Comparison of ENCODE assay signal across 11 cellular contexts in the genomic region with DNA sequence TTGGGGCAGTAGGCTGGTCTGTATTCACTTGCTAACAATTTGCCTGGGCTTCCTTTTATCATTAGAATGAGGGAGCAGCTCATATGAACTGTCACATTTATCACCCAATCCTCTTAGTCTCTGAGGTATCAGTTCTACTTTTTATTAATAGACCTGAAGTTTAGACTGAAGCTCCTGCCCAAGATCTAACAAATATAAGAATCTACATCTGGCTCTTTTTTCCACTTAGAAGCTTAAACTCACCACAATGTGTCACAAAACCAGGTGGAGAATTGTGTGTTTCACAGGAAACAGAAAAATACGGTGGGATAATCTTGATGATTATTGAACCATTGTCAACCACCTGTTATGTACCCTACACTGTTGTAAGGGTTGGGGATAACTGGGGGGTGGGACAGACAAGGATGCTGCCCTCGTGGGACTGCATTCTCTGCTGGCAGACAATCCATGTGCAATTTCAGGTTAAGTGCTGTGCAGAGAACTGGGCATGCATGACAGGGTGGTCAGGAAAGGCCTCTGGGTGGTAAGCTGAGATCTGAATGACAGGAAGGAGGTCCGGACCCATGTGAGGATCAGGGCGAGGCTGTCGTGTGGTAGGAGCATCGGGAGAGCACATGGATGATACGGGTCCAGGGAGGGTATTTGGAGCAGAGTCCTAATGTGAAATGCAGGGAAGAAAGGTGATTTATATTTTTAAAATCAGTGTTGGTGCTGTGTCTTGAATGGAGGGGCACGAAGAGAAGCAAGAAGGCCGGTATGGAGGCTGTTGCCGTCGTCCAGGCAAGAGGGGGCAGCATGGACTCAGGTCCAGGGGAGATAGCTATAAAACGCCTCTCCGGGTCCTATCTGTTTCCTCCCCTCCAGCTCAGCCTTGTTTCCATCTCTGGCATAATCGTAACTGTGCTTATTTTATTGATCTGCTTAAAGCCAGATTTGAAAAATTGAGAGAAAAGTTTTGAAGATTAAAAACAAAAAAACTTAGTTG. TPM values are rescaled to one million over a fixed set of nuclear protein-coding genes. Genes with fewer than 3 reads are reported as not detected.
DNase-seq lines count a peak whose midpoint lies in the region; ATAC-seq, FAIRE-seq and TF ChIP-seq lines count a peak whose summit lies in the region.
"Had no signal": no experiment of that assay in that cellular context is flagged by ENCODE, and none has a peak within 500 bp of the region (broad histone marks: within the 10 kb centered on the region; RNA-seq: fewer than 3 reads in every experiment).

No MANE protein-coding gene starts in this region.

- FAIRE-seq in frontal cortex (lab: Jason Lieb, UNC), result no peak

- peaks cover 0 to 25% (median 5%) of the 10 kb centered on the region in 3 donors for H3K4me1 ChIP-seq in esophagus squamous epithelium

- DNase-seq in BJ (ENCODE audit: low read depth), result no peak
- DNase-seq in activated naive CD8-positive, alpha-beta T cell treated with anti-CD3 and anti-CD28 coated beads, Interleukin-2, amount 10 ng/mL, durations not matched to agents 7 days and 5 days, result no peak
- DNase-seq in frontal cortex (ENCODE audit: low spot score in 2 of 2), result no peak
- DNase-seq in NCI-H526 treated with DMSO at 0.1 percent for 48 hours (lab: John Stamatoyannopoulos, UW), result no peak
- no peak for DNase-seq in esophagus squamous epithelium (lab: John Stamatoyannopoulos, UW)
- DNase-seq in LoVo (ENCODE audit: low spot score), result no peak
- DNase-seq: midbrain, NCI-H446 had no signal

- H3K27ac Mint-ChIP-seq in activated naive CD8-positive, alpha-beta T cell treated with anti-CD3 and anti-CD28 coated beads, Interleukin-2, amount 10 ng/mL, durations not matched to agents 7 days and 5 days, result peak overlapping the region; percentile 49

- peaks cover 1% of the 10 kb centered on the region for H3K4me1 Mint-ChIP-seq in activated naive CD8-positive, alpha-beta T cell treated with anti-CD3 and anti-CD28 coated beads, Interleukin-2, amount 10 ng/mL, durations not matched to agents 7 days and 5 days

- CTCF ChIA-PET in BJ (lab: Yijun Ruan, JAX), result interaction anchor here (0.6 to 8.6 kb wide), 8 partner anchors 10 to 541 kb away, joined by 3 to 82 read pairs (median 3); no protein-coding TSS in a partner anchor

- H3K9me3 ChIP-seq in esophagus squamous epithelium, result no peaks in the 10 kb centered on the region

- WGBS in esophagus squamous epithelium, 2 donors, result 32 to 42% methylated on average over 14 of the region's 14 CpGs

- ATAC-seq in GM19372 (IDR thresholded peaks at IDR 0.05; ENCODE audit: low read depth, unreplicated experiment) (peak; percentile 89), HG03135 (IDR thresholded peaks at IDR 0.05; ENCODE audit: unreplicated experiment) (peak; percentile 87)
- ATAC-seq in activated naive CD8-positive, alpha-beta T cell treated with anti-CD3 and anti-CD28 coated beads, Interleukin-2, amount 10 ng/mL, durations not matched to agents 7 days and 5 days (ENCODE audit: low read depth), result no peak

- H3K27ac ChIP-seq in esophagus squamous epithelium, result no peak overlapping the region
- H3K27ac ChIP-seq: cardiac muscle cell had no signal

- H3K27me3 ChIP-seq in BJ (ENCODE audit: control insufficient read depth, insufficient read depth, low read length), result no peaks in the 10 kb centered on the region
- H3K27me3 ChIP-seq in esophagus squamous epithelium, result no peaks in the 10 kb centered on the region
- H3K27me3 ChIP-seq: cardiac muscle cell had no signal

- TF ChIP-seq POLR2A in esophagus squamous epithelium (IDR thresholded peaks at IDR 0.05), result no peak

- H3K36me3 Mint-ChIP-seq in activated naive CD8-positive, alpha-beta T cell treated with anti-CD3 and anti-CD28 coated beads, Interleukin-2, amount 10 ng/mL, durations not matched to agents 7 days and 5 days, result peaks cover 21% of the 10 kb centered on the region

- no peaks in the 10 kb centered on the region for H3K9me3 Mint-ChIP-seq in activated naive CD8-positive, alpha-beta T cell treated with anti-CD3 and anti-CD28 coated beads, Interleukin-2, amount 10 ng/mL, durations not matched to agents 7 days and 5 days

- H3K36me3 ChIP-seq in BJ (ENCODE audit: control insufficient read depth, insufficient read depth, low read length) (peaks cover 6% of the 10 kb centered on the region), esophagus squamous epithelium (peaks cover 0 to 48% (median 21%) of the 10 kb centered on the region in 3 donors)

- H3K27me3 Mint-ChIP-seq in activated naive CD8-positive, alpha-beta T cell treated with anti-CD3 and anti-CD28 coated beads, Interleukin-2, amount 10 ng/mL, durations not matched to agents 7 days and 5 days, result no peaks in the 10 kb centered on the region

- TF ChIP-seq CTCF in BJ (IDR thresholded peaks at IDR 0.05; ENCODE audit: insufficient read depth, low read depth, low read length) (0 out of 2 replicates have a peak, but pooled peaks have one; percentile 11), esophagus squamous epithelium (IDR thresholded peaks at IDR 0.05) (no peak)

- H3K4me3 ChIP-seq in BJ (ENCODE audit: low read depth, low read length), result no peak overlapping the region
- no peak overlapping the region for H3K4me3 ChIP-seq in esophagus squamous epithelium
- H3K4me3 ChIP-seq: cardiac muscle cell had no signal

- POLR2A ChIA-PET in BJ (lab: Charles Lee), result no interaction called here
- POLR2A ChIA-PET in activated naive CD8-positive, alpha-beta T cell treated with anti-CD3 and anti-CD28 coated beads, Interleukin-2, amount 10 ng/mL, durations not matched to agents 7 days and 5 days (lab: Charles Lee), result interaction anchor here (1.2 kb wide), 1 partner anchor 175 kb away, joined by 3 read pairs; no protein-coding TSS in a partner anchor

- H3K4me3 Mint-ChIP-seq in activated naive CD8-positive, alpha-beta T cell treated with anti-CD3 and anti-CD28 coated beads, Interleukin-2, amount 10 ng/mL, durations not matched to agents 7 days and 5 days, result no peak overlapping the region

- intact Hi-C loops in esophagus squamous epithelium (cut with DNase I), result loop anchor here (5.0 to 10.0 kb wide), 3 partner anchors 165 to 388 kb away; no protein-coding TSS in a partner anchor

RNA-seq across cellular contexts. Expression of a gene that starts 17.6 kb away (rescaled TPM):
- 778 and 1,016 TPM in 2 replicates for polyA plus RNA-seq in BJ (2011; rRNA removed)
- polyA minus RNA-seq in BJ (2011; rRNA and poly(A)+ RNA removed), result 204 and 327 TPM in 2 replicates
- total RNA-seq in activated naive CD8-positive, alpha-beta T cell treated with anti-CD3 and anti-CD28 coated beads, Interleukin-2, amount 10 ng/mL, durations not matched to agents 7 days and 5 days, result 100 to 1,000 TPM; 354 to 358 TPM
- total RNA-seq in frontal cortex, result 186 TPM
- total RNA-seq in esophagus squamous epithelium, result 100 to 1,000 TPM; 362 to 430 (median 386) TPM

RNA-seq across cellular contexts. Expression of a gene that starts 31.9 kb away (rescaled TPM):
- 579 and 1,077 TPM in 2 replicates for polyA plus RNA-seq in BJ (2011; rRNA removed)
- polyA minus RNA-seq in BJ (2011; rRNA and poly(A)+ RNA removed), result 231 and 424 TPM in 2 replicates
- total RNA-seq in activated naive CD8-positive, alpha-beta T cell treated with anti-CD3 and anti-CD28 coated beads, Interleukin-2, amount 10 ng/mL, durations not matched to agents 7 days and 5 days, result 100 to 1,000 TPM; 843 to 864 TPM
- total RNA-seq in frontal cortex (59.1 TPM), esophagus squamous epithelium (100 to 1,000 TPM; 281 to 361 (median 317) TPM)

RNA-seq across cellular contexts. Expression of a gene that starts 59.7 kb away (rescaled TPM):
- 0.26 and 0.48 TPM in 2 replicates for polyA plus RNA-seq in BJ (2011; rRNA removed)
- 0.10 and 0.43 TPM in 2 replicates for polyA minus RNA-seq in BJ (2011; rRNA and poly(A)+ RNA removed)
- total RNA-seq in activated naive CD8-positive, alpha-beta T cell treated with anti-CD3 and anti-CD28 coated beads, Interleukin-2, amount 10 ng/mL, durations not matched to agents 7 days and 5 days, result 1 to 10 TPM; 2.7 to 3.3 TPM
- total RNA-seq in frontal cortex (0.82 TPM), esophagus squamous epithelium (1 to 10 TPM in 1 of 4 donors, under 1 TPM in 3; 0.23 to 2.5 (median 0.52) TPM)
